ENCODE assay signal across 1 cellular context in genomic region chrX:80511969-80512760, GRCh38.
TF ChIP-seq lines count a peak whose summit lies in the region.

No MANE protein-coding gene starts in this region.

TF ChIP-seq in K562, 482 proteins besides CTCF, POLR2A, EP300 and RAD21 (continued from another document and continues in another):
- TF ChIP-seq KLF13 (tag; IDR thresholded peaks at IDR 0.05; ENCODE audit: borderline replicate concordance, low read depth) (no peak; the same call in 1 of the 2 replicates), MAX (CRISPR knock-in tag; IDR thresholded peaks at IDR 0.05) (no peak), GTF2A2 (tag; IDR thresholded peaks at IDR 0.05) (no peak), HNRNPK (IDR thresholded peaks at IDR 0.05; ENCODE audit: low read depth, low read length, poor library complexity, severe bottlenecking) (no peak), TRIM24 (IDR thresholded peaks at IDR 0.05) (peak; percentile 97), ZNF134 (CRISPR knock-in tag; conservative IDR thresholded peaks at IDR 0.05) (no peak), SAP30 (IDR thresholded peaks at IDR 0.05; ENCODE audit: borderline replicate concordance, insufficient read depth, low read depth, low read length, poor library complexity, severe bottlenecking) (no peak), ZNF253 (CRISPR knock-in tag; conservative IDR thresholded peaks at IDR 0.05) (no peak), ESRRA (IDR thresholded peaks at IDR 0.05; ENCODE audit: borderline replicate concordance, low read depth) (no peak), DPF2 (IDR thresholded peaks at IDR 0.05) (peak; percentile 95), BRD9 (IDR thresholded peaks at IDR 0.05; ENCODE audit: low read depth, partially characterized antibody) (no peak), TBP (optimal IDR thresholded peaks at IDR 0.05; ENCODE audit: low read depth, low read length) (no peak), ZNF384 (IDR thresholded peaks at IDR 0.05; ENCODE audit: low read depth, low read length) (no peak), PTBP1 (IDR thresholded peaks at IDR 0.05; ENCODE audit: low read depth, low read length) (no peak), DMBX1 (CRISPR knock-in tag; IDR thresholded peaks at IDR 0.05; ENCODE audit: borderline replicate concordance) (peak; percentile 76), DDX20 (tag; IDR thresholded peaks at IDR 0.05; ENCODE audit: low read depth) (no peak), FOXK2 (conservative IDR thresholded peaks at IDR 0.05 in 1 of 2, IDR thresholded peaks at IDR 0.05 in 1 of 2; ENCODE audit: low read depth in 2 of 2) (peak; percentile 44 to 55; a peak in 2 of 4 replicates), ETS2 (tag; IDR thresholded peaks at IDR 0.05; ENCODE audit: borderline replicate concordance, poor library complexity, severe bottlenecking) (no peak), MYC (IDR thresholded peaks at IDR 0.05; ENCODE audit: low read depth, low read length) (no peak; the same call in 1 of the 2 replicates), MYC (CRISPR knock-in tag; IDR thresholded peaks at IDR 0.05; ENCODE audit: borderline replicate concordance, low read depth) (no peak), NRF1 (conservative IDR thresholded peaks at IDR 0.05 in 1 of 2, IDR thresholded peaks at IDR 0.05 in 1 of 2) (no peak), HDGF (IDR thresholded peaks at IDR 0.05) (no peak), SRSF3 (IDR thresholded peaks at IDR 0.05; ENCODE audit: insufficient read depth, low read length) (no peak), ZNF121 (CRISPR knock-in tag; conservative IDR thresholded peaks at IDR 0.05) (no peak), PTTG1 (tag; IDR thresholded peaks at IDR 0.05; ENCODE audit: low read depth) (no peak), GTF2B (IDR thresholded peaks at IDR 0.05; ENCODE audit: extremely low read depth, insufficient read length) (no peak), NCOA4 (IDR thresholded peaks at IDR 0.05; ENCODE audit: partially characterized antibody) (no peak), PYGO2 (tag; IDR thresholded peaks at IDR 0.05) (no peak), KDM2B (CRISPR knock-in tag; IDR thresholded peaks at IDR 0.05) (no peak), RB1 (IDR thresholded peaks at IDR 0.05; ENCODE audit: low read depth) (no peak), CXXC5 (CRISPR knock-in tag; IDR thresholded peaks at IDR 0.05) (peak; percentile 22; the same call in 1 of the 2 replicates), TFAM (CRISPR knock-in tag; conservative IDR thresholded peaks at IDR 0.05) (no peak), GABPB1 (CRISPR knock-in tag; IDR thresholded peaks at IDR 0.05) (no peak), SMAD4 (CRISPR knock-in tag; conservative IDR thresholded peaks at IDR 0.05) (peak; percentile 95), FOXM1 (IDR thresholded peaks at IDR 0.05; ENCODE audit: low read depth) (peak; percentile 85), FOXM1 (CRISPR knock-in tag; IDR thresholded peaks at IDR 0.05; ENCODE audit: low read depth) (no peak), SIN3B (IDR thresholded peaks at IDR 0.05; ENCODE audit: low read depth) (no peak), THAP7 (CRISPR knock-in tag; IDR thresholded peaks at IDR 0.05) (no peak), HDAC6 (IDR thresholded peaks at IDR 0.05; ENCODE audit: low read depth, low read length) (no peak), ETV5 (CRISPR knock-in tag; IDR thresholded peaks at IDR 0.05; ENCODE audit: low read depth) (no peak), HNRNPH1 (optimal IDR thresholded peaks at IDR 0.05; ENCODE audit: low read depth, low read length) (no peak), ARNT (IDR thresholded peaks at IDR 0.05) (peak; percentile 78 to 86; a peak in 3 of 4 replicates), CAMTA2 (CRISPR knock-in tag; conservative IDR thresholded peaks at IDR 0.05) (no peak), ZNF445 (CRISPR knock-in tag; IDR thresholded peaks at IDR 0.05; ENCODE audit: low read depth) (no peak), ELF2 (CRISPR knock-in tag; IDR thresholded peaks at IDR 0.05) (no peak), NCOA1 (IDR thresholded peaks at IDR 0.05; ENCODE audit: low read depth) (peak; percentile 83), PPARD (CRISPR knock-in tag; IDR thresholded peaks at IDR 0.05) (no peak), EP400 (IDR thresholded peaks at IDR 0.05) (peak; percentile 44; the same call in 1 of the 2 replicates), NR2C2 (CRISPR knock-in tag; IDR thresholded peaks at IDR 0.05) (no peak), NR2C2 (tag; IDR thresholded peaks at IDR 0.05) (no peak), ZNF589 (CRISPR knock-in tag; IDR thresholded peaks at IDR 0.05; ENCODE audit: low read depth) (no peak), ZKSCAN1 (IDR thresholded peaks at IDR 0.05; ENCODE audit: low read depth, low read length) (peak; percentile 61; the same call in 1 of the 2 replicates), CHD1 (IDR thresholded peaks at IDR 0.05; ENCODE audit: low read length) (no peak), ZNF766 (CRISPR knock-in tag; conservative IDR thresholded peaks at IDR 0.05) (peak; percentile 72), ZNF57 (CRISPR knock-in tag; IDR thresholded peaks at IDR 0.05) (no peak), WHSC1 (IDR thresholded peaks at IDR 0.05; ENCODE audit: low read length) (no peak), CREB5 (CRISPR knock-in tag; IDR thresholded peaks at IDR 0.05) (no peak), FOXJ3 (CRISPR knock-in tag; IDR thresholded peaks at IDR 0.05) (no peak), ZNF277 (CRISPR knock-in tag; IDR thresholded peaks at IDR 0.05; ENCODE audit: borderline replicate concordance) (no peak), PHB2 (IDR thresholded peaks at IDR 0.05; ENCODE audit: low read depth) (no peak; the same call in none of the 2 replicates), KDM4B (IDR thresholded peaks at IDR 0.05; ENCODE audit: borderline replicate concordance in 2 of 2, low read depth in 1 of 2) (no peak), SPI1 (IDR thresholded peaks at IDR 0.05; ENCODE audit: borderline replicate concordance, low read depth, low read length) (no peak), XRCC4 (IDR thresholded peaks at IDR 0.05; ENCODE audit: extremely low read depth, insufficient read depth, insufficient read length) (no peak), TOE1 (IDR thresholded peaks at IDR 0.05; ENCODE audit: borderline replicate concordance) (0 out of 2 replicates have a peak, but pooled peaks have one; percentile 40), TOE1 (CRISPR knock-in tag; IDR thresholded peaks at IDR 0.05; ENCODE audit: borderline replicate concordance, low read depth) (no peak), GTF2E2 (tag; IDR thresholded peaks at IDR 0.05) (no peak), ID3 (CRISPR knock-in tag; IDR thresholded peaks at IDR 0.05) (no peak), ID3 (tag; IDR thresholded peaks at IDR 0.05) (no peak), ETV6 (IDR thresholded peaks at IDR 0.05; ENCODE audit: borderline replicate concordance in 1 of 2, low read depth in 2 of 2, low read length in 1 of 2) (no peak), ETV6 (CRISPR knock-in tag; IDR thresholded peaks at IDR 0.05; ENCODE audit: borderline replicate concordance) (no peak), ZNF780A (CRISPR knock-in tag; IDR thresholded peaks at IDR 0.05) (no peak), SMC3 (conservative IDR thresholded peaks at IDR 0.05; ENCODE audit: insufficient read depth, low read depth, low read length) (no peak), MTA3 (IDR thresholded peaks at IDR 0.05; ENCODE audit: borderline replicate concordance) (0 out of 2 replicates have a peak, but pooled peaks have one; percentile 51), CBFA2T3 (IDR thresholded peaks at IDR 0.05) (peak; percentile 99), RAD51 (IDR thresholded peaks at IDR 0.05; ENCODE audit: borderline replicate concordance, low read depth) (no peak), TEAD4 (IDR thresholded peaks at IDR 0.05; ENCODE audit: low read length) (peak; percentile 95), TEAD4 (CRISPR knock-in tag; IDR thresholded peaks at IDR 0.05; ENCODE audit: borderline replicate concordance) (no peak), ZC3H8 (IDR thresholded peaks at IDR 0.05) (no peak)
- TF ChIP-seq, protein P1, sequence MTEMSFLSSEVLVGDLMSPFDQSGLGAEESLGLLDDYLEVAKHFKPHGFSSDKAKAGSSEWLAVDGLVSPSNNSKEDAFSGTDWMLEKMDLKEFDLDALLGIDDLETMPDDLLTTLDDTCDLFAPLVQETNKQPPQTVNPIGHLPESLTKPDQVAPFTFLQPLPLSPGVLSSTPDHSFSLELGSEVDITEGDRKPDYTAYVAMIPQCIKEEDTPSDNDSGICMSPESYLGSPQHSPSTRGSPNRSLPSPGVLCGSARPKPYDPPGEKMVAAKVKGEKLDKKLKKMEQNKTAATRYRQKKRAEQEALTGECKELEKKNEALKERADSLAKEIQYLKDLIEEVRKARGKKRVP (CRISPR knock-in tag; IDR thresholded peaks at IDR 0.05): no peak
- TF ChIP-seq, protein P2, sequence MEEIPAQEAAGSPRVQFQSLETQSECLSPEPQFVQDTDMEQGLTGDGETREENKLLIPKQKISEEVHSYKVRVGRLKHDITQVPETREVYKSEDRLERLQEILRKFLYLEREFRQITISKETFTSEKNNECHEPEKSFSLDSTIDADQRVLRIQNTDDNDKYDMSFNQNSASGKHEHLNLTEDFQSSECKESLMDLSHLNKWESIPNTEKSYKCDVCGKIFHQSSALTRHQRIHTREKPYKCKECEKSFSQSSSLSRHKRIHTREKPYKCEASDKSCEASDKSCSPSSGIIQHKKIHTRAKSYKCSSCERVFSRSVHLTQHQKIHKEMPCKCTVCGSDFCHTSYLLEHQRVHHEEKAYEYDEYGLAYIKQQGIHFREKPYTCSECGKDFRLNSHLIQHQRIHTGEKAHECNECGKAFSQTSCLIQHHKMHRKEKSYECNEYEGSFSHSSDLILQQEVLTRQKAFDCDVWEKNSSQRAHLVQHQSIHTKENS (CRISPR knock-in tag; IDR thresholded peaks at IDR 0.05): no peak
- TF ChIP-seq, protein P3, sequence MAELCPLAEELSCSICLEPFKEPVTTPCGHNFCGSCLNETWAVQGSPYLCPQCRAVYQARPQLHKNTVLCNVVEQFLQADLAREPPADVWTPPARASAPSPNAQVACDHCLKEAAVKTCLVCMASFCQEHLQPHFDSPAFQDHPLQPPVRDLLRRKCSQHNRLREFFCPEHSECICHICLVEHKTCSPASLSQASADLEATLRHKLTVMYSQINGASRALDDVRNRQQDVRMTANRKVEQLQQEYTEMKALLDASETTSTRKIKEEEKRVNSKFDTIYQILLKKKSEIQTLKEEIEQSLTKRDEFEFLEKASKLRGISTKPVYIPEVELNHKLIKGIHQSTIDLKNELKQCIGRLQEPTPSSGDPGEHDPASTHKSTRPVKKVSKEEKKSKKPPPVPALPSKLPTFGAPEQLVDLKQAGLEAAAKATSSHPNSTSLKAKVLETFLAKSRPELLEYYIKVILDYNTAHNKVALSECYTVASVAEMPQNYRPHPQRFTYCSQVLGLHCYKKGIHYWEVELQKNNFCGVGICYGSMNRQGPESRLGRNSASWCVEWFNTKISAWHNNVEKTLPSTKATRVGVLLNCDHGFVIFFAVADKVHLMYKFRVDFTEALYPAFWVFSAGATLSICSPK (IDR thresholded peaks at IDR 0.05; ENCODE audit: borderline replicate concordance): no peak
- TF ChIP-seq, protein P4, sequence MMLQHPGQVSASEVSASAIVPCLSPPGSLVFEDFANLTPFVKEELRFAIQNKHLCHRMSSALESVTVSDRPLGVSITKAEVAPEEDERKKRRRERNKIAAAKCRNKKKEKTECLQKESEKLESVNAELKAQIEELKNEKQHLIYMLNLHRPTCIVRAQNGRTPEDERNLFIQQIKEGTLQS (IDR thresholded peaks at IDR 0.05): peak; percentile 60; the same call in 1 of the 2 replicates
- TF ChIP-seq, protein P4 (CRISPR knock-in tag; conservative IDR thresholded peaks at IDR 0.05): no peak
